In the genomic region with DNA sequence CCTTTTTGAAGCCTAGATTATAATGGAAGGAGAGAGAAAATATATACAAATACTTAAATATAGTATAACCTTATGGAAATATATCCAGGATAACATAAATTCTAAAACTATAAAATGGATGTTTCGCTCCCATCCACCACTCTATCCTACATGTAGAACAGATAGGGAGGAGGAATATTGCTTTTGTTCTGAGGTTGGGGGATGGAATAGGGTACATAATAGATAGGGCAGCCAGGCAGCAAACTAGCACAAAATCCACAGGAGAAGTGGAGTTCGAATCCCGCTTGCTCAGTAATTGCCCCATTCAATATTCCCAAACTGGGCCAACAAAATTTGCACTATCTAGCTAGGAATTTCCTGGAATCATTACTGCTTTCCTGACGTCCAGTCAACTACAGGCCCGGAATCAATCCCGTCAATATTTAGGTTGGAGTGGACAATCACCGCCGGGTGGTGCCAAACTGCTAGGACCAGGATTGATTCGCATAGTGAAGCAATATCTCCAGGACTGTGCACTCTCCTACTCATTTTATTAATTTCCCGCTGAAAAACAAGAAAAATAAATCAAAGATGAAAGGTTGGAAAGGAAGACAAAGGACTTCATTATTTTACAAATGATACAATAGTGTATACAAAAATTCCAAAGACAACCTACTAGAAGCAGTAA, we compare ENCODE assay signal across 14 cellular contexts. TPM values are rescaled to one million over a fixed set of nuclear protein-coding genes. Genes with fewer than 3 reads are reported as not detected.
DNase-seq lines count a peak whose midpoint lies in the region; ATAC-seq, FAIRE-seq and TF ChIP-seq lines count a peak whose summit lies in the region.
"Had no signal": no experiment of that assay in that cellular context is flagged by ENCODE, and none has a peak within 500 bp of the region (broad histone marks: within the 10 kb centered on the region; RNA-seq: fewer than 3 reads in every experiment).

No MANE protein-coding gene starts in this region.

- intact Hi-C loops in HepG2 (cut with micrococcal nuclease; ENCODE audit: unreplicated experiment): loop anchor here (1.0 to 2.0 kb wide), 2 partner anchors 66 to 153 kb away; no protein-coding TSS in a partner anchor

- H3K4me3 Mint-ChIP-seq in chondrocyte (ENCODE audit: unreplicated experiment): no peak overlapping the region
- H3K4me3 Mint-ChIP-seq: activated CD4-positive, alpha-beta memory T cell treated with anti-CD3 and anti-CD28 coated beads, Interleukin-2, amount 10 ng/mL, durations not matched to agents 7 days and 5 days; CD8-positive, alpha-beta memory T cell; IgD-negative memory B cell had no signal

- peaks cover 3% of the 10 kb centered on the region for H3K4me1 Mint-ChIP-seq in chondrocyte (ENCODE audit: low read depth)
- H3K4me1 Mint-ChIP-seq: activated CD4-positive, alpha-beta memory T cell treated with anti-CD3 and anti-CD28 coated beads, Interleukin-2, amount 10 ng/mL, durations not matched to agents 7 days and 5 days; CD8-positive, alpha-beta memory T cell had no signal

- 7% methylated on average over 10 of the region's 10 CpGs for WGBS in HepG2 (ENCODE audit: low lambda C conversion rate)

- H3K9me3 Mint-ChIP-seq in chondrocyte (ENCODE audit: low read depth): no peaks in the 10 kb centered on the region
- H3K9me3 Mint-ChIP-seq: activated CD4-positive, alpha-beta memory T cell treated with anti-CD3 and anti-CD28 coated beads, Interleukin-2, amount 10 ng/mL, durations not matched to agents 7 days and 5 days; activated naive CD4-positive, alpha-beta T cell treated with anti-CD3 and anti-CD28 coated beads, Interleukin-2, amount 50 U/mL, for 72 hours; CD8-positive, alpha-beta memory T cell had no signal

- ATAC-seq in HepG2 (peak; percentile 98), HG02763 (IDR thresholded peaks at IDR 0.05; ENCODE audit: unreplicated experiment) (no peak)
- ATAC-seq: activated naive CD4-positive, alpha-beta T cell treated with anti-CD3 and anti-CD28 coated beads, Interleukin-2, amount 50 U/mL, for 72 hours; GM12878 had no signal

- peak; percentile 17 for DNase-seq in AG20443 (ENCODE audit: low spot score)
- no peak for DNase-seq in LNCaP clone FGC (ENCODE audit: low read depth)
- no peak for DNase-seq in chondrocyte (ENCODE audit: low spot score)
- DNase-seq in HepG2 (ENCODE audit: low spot score): peak; percentile 23
- no peak for DNase-seq in activated naive CD4-positive, alpha-beta T cell treated with Interleukin-2 at 50 U/mL for 16 hours
- no peak for DNase-seq in NCI-H510A (lab: John Stamatoyannopoulos, UW)
- DNase-seq in NCI-H1694 (lab: John Stamatoyannopoulos, UW): no peak
- DNase-seq: activated CD4-positive, alpha-beta memory T cell treated with anti-CD3 and anti-CD28 coated beads, Interleukin-2, amount 10 ng/mL, durations not matched to agents 7 days and 5 days; CD8-positive, alpha-beta memory T cell; NCI-H2227 treated with DMSO at 0.1 percent for 48 hours had no signal

- peak; percentile 12 for FAIRE-seq in HepG2 (lab: Jason Lieb, UNC)
- FAIRE-seq: GM12878 had no signal

- no peaks in the 10 kb centered on the region for H3K36me3 Mint-ChIP-seq in chondrocyte (ENCODE audit: low read depth)
- H3K36me3 Mint-ChIP-seq: activated naive CD4-positive, alpha-beta T cell treated with anti-CD3 and anti-CD28 coated beads, Interleukin-2, amount 50 U/mL, for 72 hours; CD8-positive, alpha-beta memory T cell had no signal

- TF ChIP-seq POLR2A in HepG2 (IDR thresholded peaks at IDR 0.05; ENCODE audit: insufficient read depth in 1 of 2, low read depth in 2 of 2, low read length in 2 of 2): no peak

- TF ChIP-seq CTCF in LNCaP clone FGC (IDR thresholded peaks at IDR 0.05; ENCODE audit: control insufficient read depth, extremely low read depth, insufficient read depth): peak; percentile 73
- TF ChIP-seq CTCF in chondrocyte (IDR thresholded peaks at IDR 0.05): peak; percentile 38
- TF ChIP-seq CTCF in HepG2 (CRISPR knock-in tag; IDR thresholded peaks at IDR 0.05): peak; percentile 70

- H3K27me3 Mint-ChIP-seq in chondrocyte (ENCODE audit: low read depth): peaks cover 21% of the 10 kb centered on the region

- no peaks in the 10 kb centered on the region for H3K79me2 ChIP-seq in HepG2 (ENCODE audit: insufficient read depth, low read length)

- no peaks in the 10 kb centered on the region for H4K20me1 ChIP-seq in HepG2 (ENCODE audit: insufficient read depth, low read length)

- POLR2A ChIA-PET in HepG2 (lab: Yijun Ruan, JAX): no interaction called here

- no peak overlapping the region for H3K27ac Mint-ChIP-seq in chondrocyte (ENCODE audit: unreplicated experiment)
- H3K27ac Mint-ChIP-seq: activated CD4-positive, alpha-beta memory T cell treated with anti-CD3 and anti-CD28 coated beads, Interleukin-2, amount 10 ng/mL, durations not matched to agents 7 days and 5 days; activated naive CD4-positive, alpha-beta T cell treated with anti-CD3 and anti-CD28 coated beads, Interleukin-2, amount 50 U/mL, for 72 hours; CD8-positive, alpha-beta memory T cell; IgD-negative memory B cell had no signal

- peaks cover 13% of the 10 kb centered on the region for H3K4me1 ChIP-seq in HepG2 (ENCODE audit: insufficient read depth, low read length)

- H3K9ac ChIP-seq in HepG2 (ENCODE audit: insufficient read depth, low read depth, low read length): no peak overlapping the region

- CTCF ChIA-PET in HepG2 (lab: Yijun Ruan, JAX; ENCODE audit: low intra/inter-chr PET ratio, low total read pairs): interaction anchor here (5.6 kb wide), 1 partner anchor 153 kb away, joined by 72 read pairs; no protein-coding TSS in a partner anchor

- no peak overlapping the region for H3K4me3 ChIP-seq in LNCaP clone FGC (ENCODE audit: low read depth, low read length)
- no peak overlapping the region for H3K4me3 ChIP-seq in HepG2 (replicated peaks in 1 of 3; ENCODE audit: insufficient read depth in 1 of 3, low read depth in 2 of 3, low read length in 3 of 3)
- H3K4me3 ChIP-seq: GM12878 had no signal

- H3K9me3 ChIP-seq in HepG2 (ENCODE audit: low read length): no peaks in the 10 kb centered on the region

- TF ChIP-seq RAD21 in HepG2 (CRISPR knock-in tag; IDR thresholded peaks at IDR 0.05): peak; percentile 23; the same call in 1 of the 2 replicates

- no peak overlapping the region for H2AFZ ChIP-seq in HepG2 (ENCODE audit: low read length)

- no peak for TF ChIP-seq EP300 in HepG2 (IDR thresholded peaks at IDR 0.05; ENCODE audit: low read depth in 2 of 2, low read length in 2 of 2)
- no peak for TF ChIP-seq EP300 in HepG2 (CRISPR knock-in tag; IDR thresholded peaks at IDR 0.05; ENCODE audit: borderline replicate concordance)

- H3K27me3 ChIP-seq in HepG2 (ENCODE audit: control insufficient read depth in 1 of 2, insufficient read depth in 2 of 2, low read length in 2 of 2): no peaks in the 10 kb centered on the region

- no peak overlapping the region for H3K4me2 ChIP-seq in HepG2 (ENCODE audit: low read depth, low read length)

- BruUV-seq in HepG2 (replicated peaks; lab: Mats Ljungman, UMichigan): no TSS peak

- H3K27ac ChIP-seq in HepG2 (ENCODE audit: extremely low read length, insufficient read depth, low read length): no peak overlapping the region

- in situ Hi-C loops in HepG2 (cut with HindIII; ENCODE audit: extremely low pct_ligation_motif_present, low pct_unique_long_range_greater_than_20kb): no loop called here

- H3K36me3 ChIP-seq in HepG2 (replicated peaks in 1 of 2; ENCODE audit: control insufficient read depth in 1 of 2, insufficient read depth in 2 of 2, low read length in 2 of 2): no peaks in the 10 kb centered on the region

TF ChIP-seq in HepG2, 621 proteins besides CTCF, POLR2A, EP300 and RAD21 (continues in another document):
- TF ChIP-seq CHCHD3 (CRISPR knock-in tag; IDR thresholded peaks at IDR 0.05): no peak
- TF ChIP-seq CEBPB (IDR thresholded peaks at IDR 0.05; ENCODE audit: borderline replicate concordance, low read depth, low read length): peak; percentile 72; the same call in 1 of the 2 replicates

RNA-seq across cellular contexts. Expression of gene PAPSS1, which starts 40.4 kb away (rescaled TPM):
- total RNA-seq in chondrocyte (104 to 155 TPM (median 105 TPM) in 3 replicates), HepG2 (2016; rRNA removed; fragmentation: Illumina TruSeq; extraction: Trizol) (126 and 170 TPM in 2 replicates)
- total RNA-seq in HepG2 (2016; cell fraction: cytosol; rRNA removed; fragmentation: Illumina TruSeq; extraction: Trizol; ENCODE audit: low read depth): 73.6 and 81.4 TPM in 2 replicates
- 127 and 163 TPM in 2 replicates for total RNA-seq in HepG2 (2016; cell fraction: insoluble cytoplasmic fraction; rRNA removed; fragmentation: Illumina TruSeq; extraction: Trizol)
- total RNA-seq in HepG2 (2016; cell fraction: membrane; rRNA removed; fragmentation: Illumina TruSeq; extraction: Trizol): 33.8 and 41.6 TPM in 2 replicates
- 77.5 and 82.3 TPM in 2 replicates for total RNA-seq in HepG2 (2016; cell fraction: nucleus; rRNA removed; fragmentation: Illumina TruSeq; extraction: Trizol)
- polyA plus RNA-seq in HepG2 (2011; rRNA removed): 71.9 and 105 TPM in 2 replicates
- 84.4 and 86.8 TPM in 2 replicates for polyA plus RNA-seq in HepG2 (2011; cell fraction: cytosol; rRNA removed)
- 50.7 and 63.9 TPM in 2 replicates for polyA plus RNA-seq in HepG2 (2011; cell fraction: nucleus; rRNA removed)
- 64.1 and 73.2 TPM in 2 replicates for polyA plus RNA-seq in HepG2 (2012)
- 4.8 and 5.5 TPM in 2 replicates for polyA plus RNA-seq in HepG2 (2016; cell fraction: cytosol; fragmentation: Illumina TruSeq; extraction: Trizol; ENCODE audit: low read depth)
- polyA plus RNA-seq in HepG2 (2016; cell fraction: insoluble cytoplasmic fraction; fragmentation: Illumina TruSeq; extraction: Trizol; ENCODE audit: low read depth): 147 and 149 TPM in 2 replicates
- 9.3 and 13.3 TPM in 2 replicates for polyA plus RNA-seq in HepG2 (2016; cell fraction: membrane; fragmentation: Illumina TruSeq; extraction: Trizol; ENCODE audit: low read depth)
- 67.7 and 74.4 TPM in 2 replicates for polyA plus RNA-seq in HepG2 (2016; cell fraction: nucleus; fragmentation: Illumina TruSeq; extraction: Trizol; ENCODE audit: insufficient read depth, low read depth)
- polyA minus RNA-seq in HepG2 (2011; rRNA and poly(A)+ RNA removed; ENCODE audit: low replicate concordance): 32.2 and 93.6 TPM in 2 replicates
- polyA minus RNA-seq in HepG2 (2011; cell fraction: cytosol; rRNA and poly(A)+ RNA removed): 53.5 and 55.5 TPM in 2 replicates
- polyA minus RNA-seq in HepG2 (2011; cell fraction: nucleus; rRNA and poly(A)+ RNA removed): 75.1 and 79.7 TPM in 2 replicates

Comparison
In these comparisons a context has a peak if more than half of its experiments do, and no peak if none do; other contexts are left out.
1. DNase-seq: peak in AG20443 (single experiment) and HepG2 (single experiment); none in LNCaP clone FGC (single experiment), chondrocyte (single experiment), activated naive CD4-positive, alpha-beta T cell treated with Interleukin-2 at 50 U/mL for 16 hours (single experiment), NCI-H510A (single experiment) and NCI-H1694 (single experiment).
2. Peak in every context shown above with its lines, with median percentiles within 50 percentile points of each other: CTCF ChIP-seq.